In genomic region chr11:60678231-60678630, GRCh38 we compare ENCODE assay signal across 7 cellular contexts. TPM values are rescaled to one million over a fixed set of nuclear protein-coding genes. Genes with fewer than 3 reads are reported as not detected.
"Had no signal": no experiment of that assay in that cellular context is flagged by ENCODE, and none has a peak within 500 bp of the region (broad histone marks: within the 10 kb centered on the region; RNA-seq: fewer than 3 reads in every experiment).

No MANE protein-coding gene starts in this region.

RNA-seq across cellular contexts. Expression of gene MS4A8, which starts 21.2 kb away (rescaled TPM):
- total RNA-seq: GM23248, GM23338, H1, H7, H9, HFFc6 had no signal
- polyA plus RNA-seq: GM23248, GM23338, H1 had no signal

RNA-seq across cellular contexts. Expression of gene MS4A18, which starts 46.3 kb away (rescaled TPM):
- total RNA-seq: GM23248, GM23338, H1, H4, H7, H9, HFFc6 had no signal
- polyA plus RNA-seq: GM23248, GM23338, H1 had no signal
